In the genomic region with DNA sequence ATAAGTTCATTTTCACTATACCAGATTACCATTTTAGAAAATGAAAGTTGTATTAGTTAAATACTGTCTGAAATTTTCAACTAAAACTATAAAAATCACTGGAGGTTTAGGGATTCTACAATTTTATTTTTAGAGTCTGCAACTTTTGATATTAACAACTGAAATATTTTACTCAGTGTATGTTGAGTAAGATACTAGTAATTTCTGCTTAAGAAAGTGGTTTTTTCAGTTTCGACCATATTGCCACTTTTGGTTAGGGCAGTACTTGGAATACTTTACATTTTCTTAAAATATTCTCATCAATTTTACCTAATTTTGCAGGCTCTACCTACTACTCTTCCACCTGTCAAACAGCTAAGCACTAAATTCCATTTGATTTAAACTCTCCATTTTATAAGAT, we compare ENCODE assay signal across 11 cellular contexts. TPM values are rescaled to one million over a fixed set of nuclear protein-coding genes. Genes with fewer than 3 reads are reported as not detected.
DNase-seq lines count a peak whose midpoint lies in the region; ATAC-seq and TF ChIP-seq lines count a peak whose summit lies in the region.
"Had no signal": no experiment of that assay in that cellular context is flagged by ENCODE, and none has a peak within 500 bp of the region (broad histone marks: within the 10 kb centered on the region; RNA-seq: fewer than 3 reads in every experiment).

No MANE protein-coding gene starts in this region.

- POLR2A ChIA-PET in activated CD4-positive, alpha-beta T cell treated with anti-CD3 and anti-CD28 coated beads, Interleukin-2, amount 10 ng/mL, durations not matched to agents 7 days and 5 days (lab: Charles Lee) = no interaction called here

- peaks cover 9% of the 10 kb centered on the region for H3K36me3 Mint-ChIP-seq in natural killer cell treated with Interleukin-12 subunit alpha and Interleukin-12 subunit beta and Interleukin-15 and Interleukin-18, amount 100 ng/mL, for 72 hours
- H3K36me3 Mint-ChIP-seq in activated CD4-positive, alpha-beta T cell treated with anti-CD3 and anti-CD28 coated beads, Interleukin-2, amount 10 ng/mL, durations not matched to agents 7 days and 5 days (ENCODE audit: low read depth) = peaks cover 40% of the 10 kb centered on the region

- DNase-seq in MM.1S (peak; percentile 12), HT-29 (ENCODE audit: low spot score) (no peak), head of caudate nucleus (no peak)
- no peak for DNase-seq in natural killer cell treated with Interleukin-12 subunit alpha and Interleukin-12 subunit beta and Interleukin-15 and Interleukin-18, amount 100 ng/mL, for 72 hours (ENCODE audit: low spot score)
- DNase-seq in activated CD4-positive, alpha-beta T cell treated with anti-CD3 and anti-CD28 coated beads, Interleukin-2, amount 10 ng/mL, durations not matched to agents 7 days and 5 days = no peak
- DNase-seq: activated CD4-positive, alpha-beta T cell treated with anti-CD3 and anti-CD28 coated beads for 1 hour; adrenal gland; NCI-H1930 had no signal

- H4K20me1 ChIP-seq in MM.1S (ENCODE audit: insufficient read depth, low read length) = peaks cover 48% of the 10 kb centered on the region; the same call in 1 of the 2 replicates

- H3F3A ChIP-seq in MM.1S (ENCODE audit: insufficient read depth, low read length) = peaks cover 4% of the 10 kb centered on the region; the same call in 1 of the 2 replicates

- H3K4me1 Mint-ChIP-seq in natural killer cell treated with Interleukin-12 subunit alpha and Interleukin-12 subunit beta and Interleukin-15 and Interleukin-18, amount 100 ng/mL, for 72 hours (ENCODE audit: low read depth in 2 of 2) = peaks cover 27 to 46% of the 10 kb centered on the region in 2 donors
- peaks cover 56% of the 10 kb centered on the region for H3K4me1 Mint-ChIP-seq in activated CD4-positive, alpha-beta T cell treated with anti-CD3 and anti-CD28 coated beads, Interleukin-2, amount 10 ng/mL, durations not matched to agents 7 days and 5 days

- H3K79me2 ChIP-seq in MM.1S (ENCODE audit: low read length) = peaks cover 97% of the 10 kb centered on the region

- peak overlapping the region in 1 of 2 donors; percentile 81 for H3K27ac Mint-ChIP-seq in natural killer cell treated with Interleukin-12 subunit alpha and Interleukin-12 subunit beta and Interleukin-15 and Interleukin-18, amount 100 ng/mL, for 72 hours
- no peak overlapping the region for H3K27ac Mint-ChIP-seq in activated CD4-positive, alpha-beta T cell treated with anti-CD3 and anti-CD28 coated beads, Interleukin-2, amount 10 ng/mL, durations not matched to agents 7 days and 5 days

- H3K36me3 ChIP-seq in MM.1S (replicated peaks; ENCODE audit: insufficient read depth, low read length) = no peaks in the 10 kb centered on the region; the same call in 1 of the 2 replicates
- H3K36me3 ChIP-seq: adrenal gland had no signal

- H3K4me2 ChIP-seq in MM.1S (ENCODE audit: low read depth, low read length) = no peak overlapping the region

- H3K9me3 Mint-ChIP-seq in natural killer cell treated with Interleukin-12 subunit alpha and Interleukin-12 subunit beta and Interleukin-15 and Interleukin-18, amount 100 ng/mL, for 72 hours = no peaks in the 10 kb centered on the region
- no peaks in the 10 kb centered on the region for H3K9me3 Mint-ChIP-seq in activated CD4-positive, alpha-beta T cell treated with anti-CD3 and anti-CD28 coated beads, Interleukin-2, amount 10 ng/mL, durations not matched to agents 7 days and 5 days

- intact Hi-C loops in head of caudate nucleus (cut with DNase I) = no loop called here

- 0 out of 2 replicates have a peak, but pooled peaks cover 15% of the 10 kb centered on the region for H3K4me1 ChIP-seq in MM.1S (ENCODE audit: low read length)

- H3K27me3 Mint-ChIP-seq in natural killer cell treated with Interleukin-12 subunit alpha and Interleukin-12 subunit beta and Interleukin-15 and Interleukin-18, amount 100 ng/mL, for 72 hours = no peaks in the 10 kb centered on the region
- H3K27me3 Mint-ChIP-seq in activated CD4-positive, alpha-beta T cell treated with anti-CD3 and anti-CD28 coated beads, Interleukin-2, amount 10 ng/mL, durations not matched to agents 7 days and 5 days = no peaks in the 10 kb centered on the region

- TF ChIP-seq CTCF in MM.1S (IDR thresholded peaks at IDR 0.05; ENCODE audit: low read length) = no peak

- H3K27me3 ChIP-seq in MM.1S (replicated peaks; ENCODE audit: insufficient read depth, low read length) = no peaks in the 10 kb centered on the region
- H3K27me3 ChIP-seq: adrenal gland had no signal

- peak; percentile 47 for ATAC-seq in GM18517 (IDR thresholded peaks at IDR 0.05; ENCODE audit: unreplicated experiment)
- peak; percentile 64 for ATAC-seq in GM21619 (IDR thresholded peaks at IDR 0.05; ENCODE audit: unreplicated experiment)
- peak; percentile 57 to 73 for ATAC-seq in natural killer cell treated with Interleukin-12 subunit alpha and Interleukin-12 subunit beta and Interleukin-15 and Interleukin-18, amount 100 ng/mL, for 72 hours

- H3K9me3 ChIP-seq in MM.1S (replicated peaks; ENCODE audit: insufficient read depth, low read length) = no peaks in the 10 kb centered on the region

- no peak overlapping the region for H3K27ac ChIP-seq in MM.1S (ENCODE audit: low read length)

- no peaks in the 10 kb centered on the region for H3K9me2 ChIP-seq in MM.1S (replicated peaks; ENCODE audit: insufficient read depth, low read length)

- peak overlapping the region; percentile 96 for H3K4me3 Mint-ChIP-seq in natural killer cell treated with Interleukin-12 subunit alpha and Interleukin-12 subunit beta and Interleukin-15 and Interleukin-18, amount 100 ng/mL, for 72 hours
- H3K4me3 Mint-ChIP-seq in activated CD4-positive, alpha-beta T cell treated with anti-CD3 and anti-CD28 coated beads, Interleukin-2, amount 10 ng/mL, durations not matched to agents 7 days and 5 days = no peak overlapping the region

- H3K9ac ChIP-seq in MM.1S (ENCODE audit: low read length) = no peak overlapping the region

- no peak overlapping the region for H2AFZ ChIP-seq in MM.1S (ENCODE audit: low read length)

- H3K4me3 ChIP-seq in MM.1S (ENCODE audit: low read length) = no peak overlapping the region

- CTCF ChIA-PET in activated CD4-positive, alpha-beta T cell treated with anti-CD3 and anti-CD28 coated beads, Interleukin-2, amount 10 ng/mL, durations not matched to agents 7 days and 5 days (lab: Charles Lee) = no interaction called here

RNA-seq across cellular contexts. Expression of a gene that starts 59.6 kb away (rescaled TPM):
- total RNA-seq in natural killer cell treated with Interleukin-12 subunit alpha and Interleukin-12 subunit beta and Interleukin-15 and Interleukin-18, amount 100 ng/mL, for 72 hours = under 1 TPM in 1 of 2 donors, not detected in 1; 0.67 TPM
- total RNA-seq in HT-29 (2014; rRNA removed; shearing (Covaris generic)) = not detected in 2 replicates
- total RNA-seq in activated CD4-positive, alpha-beta T cell treated with anti-CD3 and anti-CD28 coated beads, Interleukin-2, amount 10 ng/mL, durations not matched to agents 7 days and 5 days = under 1 TPM; 0.42 to 0.60 TPM
- total RNA-seq: kidney epithelial cell had no signal
